22 cellular contexts compared by ENCODE assay signal in the genomic region with DNA sequence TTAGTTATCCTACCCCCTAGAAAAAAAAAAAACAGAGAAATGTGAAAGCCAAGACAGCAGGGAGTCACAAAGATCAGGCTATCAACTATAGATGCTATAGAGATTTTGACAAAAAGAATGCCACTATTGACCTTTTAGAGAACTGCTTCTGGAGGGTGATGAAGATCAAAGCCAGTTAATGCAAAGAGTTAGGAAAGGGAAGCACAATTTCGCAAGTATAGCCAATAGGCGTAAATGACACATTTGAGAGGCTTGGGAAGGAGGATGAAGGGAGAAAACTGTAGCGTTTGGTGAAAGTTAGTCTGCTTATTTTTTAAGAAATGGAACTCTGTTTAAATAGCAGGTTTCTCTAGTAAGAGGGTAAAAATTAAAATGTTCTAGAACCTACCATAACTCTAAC.
DNase-seq lines count a peak whose midpoint lies in the region; ATAC-seq, FAIRE-seq and TF ChIP-seq lines count a peak whose summit lies in the region.
"Had no signal": no experiment of that assay in that cellular context is flagged by ENCODE, and none has a peak within 500 bp of the region (broad histone marks: within the 10 kb centered on the region; RNA-seq: fewer than 3 reads in every experiment).

No MANE protein-coding gene starts in this region.

- no peak for ATAC-seq in naive thymus-derived CD4-positive, alpha-beta T cell
- ATAC-seq in GM19035 (IDR thresholded peaks at IDR 0.05; ENCODE audit: unreplicated experiment): no peak

- no peaks in the 10 kb centered on the region for H4K20me1 ChIP-seq in endothelial cell of umbilical vein (replicated peaks; ENCODE audit: control insufficient read depth, extremely low read depth, insufficient read depth, low read length)
- H4K20me1 ChIP-seq in osteoblast (ENCODE audit: insufficient read depth, low read length): no peaks in the 10 kb centered on the region

- H3K27ac ChIP-seq in ACC112 (ENCODE audit: low read depth, low read length) (peak overlapping the region; percentile 97), endothelial cell of umbilical vein (ENCODE audit: insufficient read depth, low read depth, low read length) (peak overlapping the region; percentile 59), osteoblast (ENCODE audit: low read depth, low read length) (peak overlapping the region; percentile 95)
- H3K27ac ChIP-seq in naive thymus-derived CD4-positive, alpha-beta T cell (ENCODE audit: low read depth, low read length): no peak overlapping the region
- H3K27ac ChIP-seq: neural progenitor cell had no signal

- H3K27me3 ChIP-seq in ACC112 (ENCODE audit: insufficient read depth, low read length) (no peaks in the 10 kb centered on the region), endothelial cell of umbilical vein (ENCODE audit: control insufficient read depth in 2 of 2, insufficient read depth in 2 of 2, low read length in 2 of 2) (no peaks in the 10 kb centered on the region), osteoblast (ENCODE audit: insufficient read depth, low read length) (no peaks in the 10 kb centered on the region)
- no peaks in the 10 kb centered on the region for H3K27me3 ChIP-seq in naive thymus-derived CD4-positive, alpha-beta T cell (ENCODE audit: control insufficient read depth in 2 of 2, insufficient read depth in 2 of 2, low read length in 2 of 2)
- H3K27me3 ChIP-seq: neural progenitor cell had no signal

- H3K4me1 ChIP-seq in ACC112 (ENCODE audit: control insufficient read depth, insufficient read depth, low read length, unreplicated experiment) (peaks cover 59% of the 10 kb centered on the region), endothelial cell of umbilical vein (ENCODE audit: control insufficient read depth, extremely low read depth, insufficient read depth, low read length) (peaks cover 69% of the 10 kb centered on the region), osteoblast (ENCODE audit: insufficient read depth, low read length) (peaks cover 57% of the 10 kb centered on the region)
- peaks cover 0 to 5% of the 10 kb centered on the region in 2 donors for H3K4me1 ChIP-seq in naive thymus-derived CD4-positive, alpha-beta T cell (ENCODE audit: control insufficient read depth in 2 of 2, insufficient read depth in 2 of 2, low read length in 2 of 2)

- H3K36me3 ChIP-seq in ACC112 (ENCODE audit: insufficient read depth, low read length) (no peaks in the 10 kb centered on the region), endothelial cell of umbilical vein (ENCODE audit: control insufficient read depth in 2 of 2, extremely low read depth in 1 of 2, insufficient read depth in 2 of 2, low read length in 2 of 2) (no peaks in the 10 kb centered on the region), osteoblast (ENCODE audit: insufficient read depth, low read length) (no peaks in the 10 kb centered on the region)
- H3K36me3 ChIP-seq in naive thymus-derived CD4-positive, alpha-beta T cell (ENCODE audit: control insufficient read depth in 2 of 3, insufficient read depth in 3 of 3, low read length in 3 of 3): no peaks in the 10 kb centered on the region
- H3K36me3 ChIP-seq: neural progenitor cell had no signal

- peak; percentile 61 for DNase-seq in MV-4-11 (lab: John Stamatoyannopoulos, UW)
- no peak for DNase-seq in endothelial cell of umbilical vein (ENCODE audit: low read depth, low spot score)
- no peak for DNase-seq in osteoblast (ENCODE audit: insufficient read length, low spot score, missing footprints)
- DNase-seq in NOMO-1 (lab: John Stamatoyannopoulos, UW; ENCODE audit: unreplicated experiment in 2 of 2): no peak
- no peak for DNase-seq in SHP77 (lab: John Stamatoyannopoulos, UW)
- DNase-seq in naive thymus-derived CD4-positive, alpha-beta T cell: no peak
- DNase-seq: activated CD4-positive, alpha-beta T cell treated with anti-CD3 and anti-CD28 coated beads for 48 hours; activated effector memory CD4-positive, alpha-beta T cell treated with anti-CD3 and anti-CD28 coated beads, Interleukin-2, amount 50 U/mL, for 16 hours; effector CD8-positive, alpha-beta T cell; EL; GOT3; NCI-H1092; NCI-H2081; NCI-H524 treated with DMSO at 0.1 percent for 48 hours; retina; stimulated activated CD4-positive, alpha-beta T cell treated with anti-CD3 and anti-CD28 coated beads, Interleukin-2, amount 100 ng/mL, for 24 hours had no signal

- H3K9me1 ChIP-seq in endothelial cell of umbilical vein (replicated peaks; ENCODE audit: control insufficient read depth, extremely low read depth, insufficient read depth, low read length): no peaks in the 10 kb centered on the region

- CTCF ChIA-PET in endothelial cell of umbilical vein (lab: Charles Lee): interaction anchor here (1.1 to 1.6 kb wide), 2 partner anchors 12 to 363 kb away, joined by 3 to 4 read pairs; a partner anchor contains a TSS
- CTCF ChIA-PET in naive thymus-derived CD4-positive, alpha-beta T cell (lab: Charles Lee): no interaction called here

- no peak for FAIRE-seq in endothelial cell of umbilical vein (lab: Jason Lieb, UNC)
- FAIRE-seq: islet of Langerhans had no signal

- TF ChIP-seq CTCF in endothelial cell of umbilical vein (IDR thresholded peaks at IDR 0.05; ENCODE audit: extremely low read depth in 1 of 2, insufficient read depth in 1 of 2, low read depth in 1 of 2, low read length in 2 of 2) (no peak), osteoblast (IDR thresholded peaks at IDR 0.05; ENCODE audit: extremely low read depth, low read depth, low read length) (no peak)

- H3K9me3 Mint-ChIP-seq in naive thymus-derived CD4-positive, alpha-beta T cell: peaks cover 0 to 6% (median 0%) of the 10 kb centered on the region in 11 donors
- H3K9me3 Mint-ChIP-seq: central memory CD8-positive, alpha-beta T cell; memory B cell; neural progenitor cell had no signal

- BruUV-seq in endothelial cell of umbilical vein (replicated peaks; lab: Mats Ljungman, UMichigan): no TSS peak

- H3K27me3 Mint-ChIP-seq in naive thymus-derived CD4-positive, alpha-beta T cell: peaks cover 0 to 3% (median 0%) of the 10 kb centered on the region in 5 donors
- H3K27me3 Mint-ChIP-seq: memory B cell had no signal

- dilution Hi-C loops in endothelial cell of umbilical vein (cut with MboI; ENCODE audit: extremely low pct_ligation_motif_present, low sequenced_read_pairs): no loop called here

- no peak overlapping the region for H3K4me2 ChIP-seq in endothelial cell of umbilical vein (ENCODE audit: insufficient read depth, low read length)
- no peak overlapping the region for H3K4me2 ChIP-seq in osteoblast (ENCODE audit: insufficient read depth, low read length)
- H3K4me2 ChIP-seq: neural progenitor cell had no signal

- peaks cover 0 to 19% (median 0%) of the 10 kb centered on the region in 5 donors for H3K36me3 Mint-ChIP-seq in naive thymus-derived CD4-positive, alpha-beta T cell
- H3K36me3 Mint-ChIP-seq: memory B cell, neural progenitor cell had no signal

- H3K9me3 ChIP-seq in endothelial cell of umbilical vein (replicated peaks; ENCODE audit: control insufficient read depth, insufficient read depth, low read length) (no peaks in the 10 kb centered on the region), osteoblast (ENCODE audit: low read depth, low read length) (no peaks in the 10 kb centered on the region)
- no peaks in the 10 kb centered on the region for H3K9me3 ChIP-seq in naive thymus-derived CD4-positive, alpha-beta T cell (ENCODE audit: control insufficient read depth in 2 of 3, low read length in 3 of 3)

- H3K79me2 ChIP-seq in ACC112 (ENCODE audit: control insufficient read depth, insufficient read depth, low read length, unreplicated experiment) (no peaks in the 10 kb centered on the region), endothelial cell of umbilical vein (ENCODE audit: control insufficient read depth, insufficient read depth, low read length) (no peaks in the 10 kb centered on the region), osteoblast (ENCODE audit: insufficient read depth, low read length) (no peaks in the 10 kb centered on the region)

- H3K4me3 ChIP-seq in ACC112 (ENCODE audit: low read depth, low read length): no peak overlapping the region
- no peak overlapping the region for H3K4me3 ChIP-seq in endothelial cell of umbilical vein (replicated peaks in 1 of 3; ENCODE audit: insufficient read depth in 1 of 3, low read depth in 1 of 3, low read length in 3 of 3)
- H3K4me3 ChIP-seq in osteoblast (ENCODE audit: insufficient read depth, low read length): no peak overlapping the region
- no peak overlapping the region for H3K4me3 ChIP-seq in naive thymus-derived CD4-positive, alpha-beta T cell (ENCODE audit: low read length)
- H3K4me3 ChIP-seq: neural progenitor cell had no signal

- POLR2A ChIA-PET in endothelial cell of umbilical vein (lab: Charles Lee): interaction anchor here (1.5 kb wide), 1 partner anchor 185 kb away, joined by 9 read pairs; no protein-coding TSS in a partner anchor
- POLR2A ChIA-PET in naive thymus-derived CD4-positive, alpha-beta T cell (lab: Charles Lee): no interaction called here

- no peak overlapping the region for H3K4me3 Mint-ChIP-seq in naive thymus-derived CD4-positive, alpha-beta T cell
- H3K4me3 Mint-ChIP-seq: central memory CD8-positive, alpha-beta T cell; memory B cell; neural progenitor cell had no signal

- H3K4me1 Mint-ChIP-seq in naive thymus-derived CD4-positive, alpha-beta T cell: peaks cover 7 to 28% (median 17%) of the 10 kb centered on the region in 7 donors
- H3K4me1 Mint-ChIP-seq: central memory CD8-positive, alpha-beta T cell had no signal

- intact Hi-C loops in endothelial cell of umbilical vein (cut with micrococcal nuclease): loop anchor here (10.0 kb wide), 1 partner anchor 107 kb away; no protein-coding TSS in a partner anchor
- intact Hi-C loops in naive thymus-derived CD4-positive, alpha-beta T cell (cut with micrococcal nuclease): loop anchor here in 1 of 2 donors (5.0 kb wide), 2 partner anchors 301 to 366 kb away; a partner anchor contains a TSS

- no peak overlapping the region for H3K27ac Mint-ChIP-seq in naive thymus-derived CD4-positive, alpha-beta T cell
- H3K27ac Mint-ChIP-seq: memory B cell, neural progenitor cell had no signal

- TF ChIP-seq POLR2A in endothelial cell of umbilical vein (IDR thresholded peaks at IDR 0.05; ENCODE audit: low read depth, low read length): no peak

- no peak overlapping the region for H2AFZ ChIP-seq in ACC112 (ENCODE audit: low read length, unreplicated experiment)
- no peak overlapping the region for H2AFZ ChIP-seq in endothelial cell of umbilical vein (ENCODE audit: low read depth, low read length)
- H2AFZ ChIP-seq in osteoblast (ENCODE audit: low read length): no peak overlapping the region
- H2AFZ ChIP-seq: neural progenitor cell had no signal

- no peak overlapping the region for H3K9ac ChIP-seq in endothelial cell of umbilical vein (replicated peaks; ENCODE audit: extremely low read depth, insufficient read depth, low read length)
- H3K9ac ChIP-seq: neural progenitor cell had no signal

TF ChIP-seq in endothelial cell of umbilical vein, 7 proteins besides CTCF, POLR2A, EP300 and RAD21:
- no peak for TF ChIP-seq FOS (IDR thresholded peaks at IDR 0.05; ENCODE audit: borderline replicate concordance, insufficient read depth, low read length)
